Comparison of ENCODE assay signal across 26 cellular contexts in the genomic region with DNA sequence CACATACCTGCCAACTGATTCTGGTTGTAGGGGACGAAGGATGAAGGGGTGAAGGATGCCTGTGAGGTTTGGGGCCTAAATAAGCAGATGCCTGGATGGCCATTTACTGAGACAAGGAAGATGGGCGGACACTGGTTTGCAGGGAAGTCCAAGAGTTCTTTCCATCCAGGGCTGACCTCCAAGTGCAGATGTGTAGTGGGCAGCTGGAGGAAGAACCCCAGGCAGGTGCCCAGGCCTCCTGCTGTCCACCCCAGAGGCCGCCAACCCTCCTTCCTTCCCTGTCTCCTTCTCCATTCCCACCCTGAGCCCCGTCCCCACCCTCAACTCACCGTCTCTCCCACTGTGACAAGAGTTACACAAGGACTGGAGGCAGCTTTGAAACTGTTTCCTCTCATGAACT.
"Had no signal": no experiment of that assay in that cellular context is flagged by ENCODE, and none has a peak within 500 bp of the region (broad histone marks: within the 10 kb centered on the region; RNA-seq: fewer than 3 reads in every experiment).

No MANE protein-coding gene starts in this region.

- FAIRE-seq: urothelium cell line had no signal

- H3K4me3 ChIP-seq: heart right ventricle, hepatocyte, left ventricle myocardium inferior, lung, prostate gland, skin epidermis, stomach, testis, thyroid gland, transverse colon, upper lobe of right lung had no signal

- H3K36me3 ChIP-seq: heart right ventricle, left ventricle myocardium inferior, prostate gland, stomach, thyroid gland, transverse colon, upper lobe of right lung had no signal

- H3K27ac ChIP-seq: heart right ventricle, hepatocyte, left ventricle myocardium inferior, parathyroid adenoma, prostate gland, stomach, testis, thyroid gland, transverse colon, upper lobe of right lung had no signal

- H3K9ac ChIP-seq: parathyroid adenoma had no signal

- H3K27me3 ChIP-seq: heart right ventricle, hepatocyte, testis, thyroid gland, transverse colon, upper lobe of right lung had no signal

- H3K79me2 ChIP-seq: hepatocyte, parathyroid adenoma had no signal

- H3K9me3 ChIP-seq: heart right ventricle, left ventricle myocardium inferior, prostate gland, stomach, testis, thyroid gland, transverse colon, upper lobe of right lung had no signal

- ATAC-seq: heart right ventricle; naive thymus-derived CD8-positive, alpha-beta T cell; right cardiac atrium; sciatic nerve; stimulated activated naive B cell treated with anti-CD40 and anti-IgM and Interleukin-4, amounts not matched to agents 10 μg/mL and 1 μg/mL and 100 μg/mL, for 72 hours; stimulated activated naive CD8-positive, alpha-beta T cell treated with anti-CD3 and anti-CD28 coated beads, Interleukin-15, Interleukin-2, amounts not matched to agents 100 U/mL and 50 U/mL, for 24 hours; upper lobe of right lung had no signal

- H3K4me2 ChIP-seq: hepatocyte had no signal

- H3K4me1 ChIP-seq: parathyroid adenoma, prostate gland had no signal

- DNase-seq: heart right ventricle; islet precursor cell; left ventricle myocardium inferior; midbrain; naive thymus-derived CD8-positive, alpha-beta T cell; nucleus accumbens; retina; right cardiac atrium; stimulated activated CD4-positive, alpha-beta T cell treated with anti-CD3 and anti-CD28 coated beads, Interleukin-12 subunit alpha, Interleukin-12 subunit beta, amount 100 ng/mL, for 4 hours; stimulated activated CD4-positive, alpha-beta T cell treated with anti-CD3 and anti-CD28 coated beads, Interleukin-15, amount 100 ng/mL, for 24 hours; stimulated activated CD4-positive, alpha-beta T cell treated with anti-CD3 and anti-CD28 coated beads, Interleukin-2, amount 100 ng/mL, for 24 hours; stimulated activated CD4-positive, alpha-beta T cell treated with anti-CD3 and anti-CD28 coated beads, Interleukin-4, amount 100 ng/mL, for 1 hour; stimulated activated naive B cell treated with anti-CD40 and anti-IgM and Interleukin-4, amounts not matched to agents 10 μg/mL and 1 μg/mL and 100 μg/mL, for 72 hours; stimulated activated naive CD8-positive, alpha-beta T cell treated with anti-CD3 and anti-CD28 coated beads, Interleukin-15, Interleukin-2, amounts not matched to agents 100 U/mL and 50 U/mL, for 24 hours; stomach; testis; thyroid gland; transverse colon; upper lobe of right lung had no signal

- H2AFZ ChIP-seq: hepatocyte, parathyroid adenoma had no signal
